ENCODE assay signal across 15 cellular contexts in genomic region chr14:104350463-104351185, GRCh38.
DNase-seq lines count a peak whose midpoint lies in the region.
"Had no signal": no experiment of that assay in that cellular context is flagged by ENCODE, and none has a peak within 500 bp of the region (broad histone marks: within the 10 kb centered on the region; RNA-seq: fewer than 3 reads in every experiment).

No MANE protein-coding gene starts in this region.

- DNase-seq in DMS79 (lab: John Stamatoyannopoulos, UW) (peak; percentile 80), NCI-H1417 (lab: John Stamatoyannopoulos, UW) (peak in 2 of 3 experiments; percentile 63 to 81), dermis blood vessel endothelial cell (peak; percentile 23), nucleus accumbens (lab: John Stamatoyannopoulos, UW) (peak in 55 of 56 donors; percentile 12 to 93 (median 78)), NCI-H187 (lab: John Stamatoyannopoulos, UW) (no peak)
- DNase-seq in activated naive CD4-positive, alpha-beta T cell treated with Interleukin-2 at 50 U/mL for 16 hours = no peak
- no peak for DNase-seq in activated naive CD4-positive, alpha-beta T cell treated with anti-CD3 and anti-CD28 coated beads for 36 hours
- no peak for DNase-seq in T-helper 2 cell treated with Interferon-gamma antibody and Interleukin-4, amounts not matched to agents 5 μg/mL and 100 μg/mL, for 36 hours (ENCODE audit: low spot score)
- DNase-seq: activated CD4-positive, alpha-beta T cell treated with anti-CD3 and anti-CD28 coated beads for 4 hours; GDM1; mesendoderm; NK-92 treated with Interleukin-12 subunit alpha and Interleukin-12 subunit beta, amount 100 ng/mL, for 24 hours; stimulated activated CD4-positive, alpha-beta T cell treated with anti-CD3 and anti-CD28 coated beads, Interleukin-4, amount 100 ng/mL, for 4 hours had no signal

- no peaks in the 10 kb centered on the region for H3K36me3 Mint-ChIP-seq in activated naive CD4-positive, alpha-beta T cell treated with anti-CD3 and anti-CD28 coated beads for 36 hours (ENCODE audit: low read depth)
- no peaks in the 10 kb centered on the region for H3K36me3 Mint-ChIP-seq in T-helper 2 cell treated with Interferon-gamma antibody and Interleukin-4, amounts not matched to agents 5 μg/mL and 100 μg/mL, for 36 hours (ENCODE audit: low read depth)

- H3K27me3 Mint-ChIP-seq in activated naive CD4-positive, alpha-beta T cell treated with anti-CD3 and anti-CD28 coated beads for 36 hours (ENCODE audit: low read depth) = no peaks in the 10 kb centered on the region
- no peaks in the 10 kb centered on the region for H3K27me3 Mint-ChIP-seq in T-helper 2 cell treated with Interferon-gamma antibody and Interleukin-4, amounts not matched to agents 5 μg/mL and 100 μg/mL, for 36 hours (ENCODE audit: low read depth)
- H3K27me3 Mint-ChIP-seq: activated T-helper 17 cell treated with anti-CD3 and anti-CD28 coated beads, Interleukin-2, amount 50 U/mL, for 72 hours had no signal

- H3K4me3 Mint-ChIP-seq in activated naive CD4-positive, alpha-beta T cell treated with anti-CD3 and anti-CD28 coated beads for 36 hours = no peak overlapping the region
- no peak overlapping the region for H3K4me3 Mint-ChIP-seq in T-helper 2 cell treated with Interferon-gamma antibody and Interleukin-4, amounts not matched to agents 5 μg/mL and 100 μg/mL, for 36 hours
- H3K4me3 Mint-ChIP-seq: activated T-helper 17 cell treated with anti-CD3 and anti-CD28 coated beads, Interleukin-2, amount 50 U/mL, for 72 hours; stimulated activated naive CD8-positive, alpha-beta T cell treated with anti-CD3 and anti-CD28 coated beads, Interleukin-15, amount 100 ng/mL, for 72 hours had no signal

- H3K9me3 Mint-ChIP-seq in activated naive CD4-positive, alpha-beta T cell treated with anti-CD3 and anti-CD28 coated beads for 36 hours = peaks cover 6% of the 10 kb centered on the region
- no peaks in the 10 kb centered on the region for H3K9me3 Mint-ChIP-seq in T-helper 2 cell treated with Interferon-gamma antibody and Interleukin-4, amounts not matched to agents 5 μg/mL and 100 μg/mL, for 36 hours
- H3K9me3 Mint-ChIP-seq: activated T-helper 17 cell treated with anti-CD3 and anti-CD28 coated beads, Interleukin-2, amount 50 U/mL, for 72 hours had no signal

- CTCF ChIA-PET in activated naive CD4-positive, alpha-beta T cell treated with anti-CD3 and anti-CD28 coated beads for 36 hours (lab: Charles Lee) = no interaction called here

- intact Hi-C loops in activated naive CD4-positive, alpha-beta T cell treated with anti-CD3 and anti-CD28 coated beads for 36 hours (cut with micrococcal nuclease) = no loop called here

- H3K4me1 Mint-ChIP-seq in activated naive CD4-positive, alpha-beta T cell treated with anti-CD3 and anti-CD28 coated beads for 36 hours (ENCODE audit: low read depth) = peaks cover 2% of the 10 kb centered on the region
- no peaks in the 10 kb centered on the region for H3K4me1 Mint-ChIP-seq in T-helper 2 cell treated with Interferon-gamma antibody and Interleukin-4, amounts not matched to agents 5 μg/mL and 100 μg/mL, for 36 hours (ENCODE audit: low read depth)
- H3K4me1 Mint-ChIP-seq: activated T-helper 17 cell treated with anti-CD3 and anti-CD28 coated beads, Interleukin-2, amount 50 U/mL, for 72 hours; stimulated activated naive CD8-positive, alpha-beta T cell treated with anti-CD3 and anti-CD28 coated beads, Interleukin-15, amount 100 ng/mL, for 72 hours had no signal

- H3K27ac Mint-ChIP-seq in activated naive CD4-positive, alpha-beta T cell treated with anti-CD3 and anti-CD28 coated beads for 36 hours = no peak overlapping the region
- no peak overlapping the region for H3K27ac Mint-ChIP-seq in T-helper 2 cell treated with Interferon-gamma antibody and Interleukin-4, amounts not matched to agents 5 μg/mL and 100 μg/mL, for 36 hours
- H3K27ac Mint-ChIP-seq: activated T-helper 17 cell treated with anti-CD3 and anti-CD28 coated beads, Interleukin-2, amount 50 U/mL, for 72 hours; stimulated activated naive CD8-positive, alpha-beta T cell treated with anti-CD3 and anti-CD28 coated beads, Interleukin-15, amount 100 ng/mL, for 72 hours had no signal

Comparison
In these comparisons a context has a peak if more than half of its experiments do, and no peak if none do; other contexts are left out.
1. DNase-seq: peak in DMS79 (single experiment), NCI-H1417 (2 of 3), dermis blood vessel endothelial cell (single experiment) and nucleus accumbens (55 of 56); none in activated naive CD4-positive, alpha-beta T cell treated with Interleukin-2 at 50 U/mL for 16 hours (single experiment), NCI-H187 (0 of 2), activated naive CD4-positive, alpha-beta T cell treated with anti-CD3 and anti-CD28 coated beads for 36 hours (single experiment) and T-helper 2 cell treated with Interferon-gamma antibody and Interleukin-4, amounts not matched to agents 5 μg/mL and 100 μg/mL, for 36 hours (single experiment).